ENCODE assay signal across 9 cellular contexts in the genomic region with DNA sequence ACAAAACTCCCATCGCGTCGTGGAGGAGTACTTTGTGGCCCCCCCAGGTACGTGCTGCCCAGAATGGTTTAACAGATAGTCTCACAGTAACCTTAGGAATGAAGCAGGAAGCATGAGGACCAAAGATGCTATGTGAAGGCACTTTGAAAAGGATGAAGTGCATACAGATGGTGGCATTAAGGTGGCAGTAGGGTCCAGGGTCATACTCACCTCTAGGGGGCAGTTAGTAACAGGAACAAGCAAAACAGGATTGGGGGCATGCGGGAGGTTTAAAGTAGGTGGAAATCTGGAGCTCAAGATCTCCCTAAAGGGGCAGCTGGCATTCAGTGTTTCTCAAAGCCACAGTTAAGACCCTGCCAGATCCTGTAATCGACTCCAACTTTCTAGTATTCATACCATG. TPM values are rescaled to one million over a fixed set of nuclear protein-coding genes. Genes with fewer than 3 reads are reported as not detected.
DNase-seq lines count a peak whose midpoint lies in the region; ATAC-seq, FAIRE-seq and TF ChIP-seq lines count a peak whose summit lies in the region.
"Had no signal": no experiment of that assay in that cellular context is flagged by ENCODE, and none has a peak within 500 bp of the region (broad histone marks: within the 10 kb centered on the region; RNA-seq: fewer than 3 reads in every experiment).

No MANE protein-coding gene starts in this region.

- no peak for DNase-seq in D721Med (ENCODE audit: insufficient read length, low spot score)
- DNase-seq in HEK293T (ENCODE audit: extremely low spot score) = peak; percentile 27
- no peak for DNase-seq in activated naive CD8-positive, alpha-beta T cell treated with anti-CD3 and anti-CD28 coated beads, Interleukin-2, amount 50 U/mL, for 24 hours
- no peak for DNase-seq in mesothelial cell of epicardium (ENCODE audit: low spot score in 2 of 2, unreplicated experiment in 2 of 2)
- no peak for DNase-seq in pons (ENCODE audit: low spot score)
- no peak for DNase-seq in NCI-H1417 treated with DMSO at 0.1 percent for 48 hours (lab: John Stamatoyannopoulos, UW)
- DNase-seq in activated CD4-positive, alpha-beta T cell treated with anti-CD3 and anti-CD28 coated beads for 1 hour = no peak
- DNase-seq in T-cell = no peak
- DNase-seq: NCI-H2029 treated with DMSO at 0.1 percent for 48 hours had no signal

- FAIRE-seq in D721Med (lab: Jason Lieb, UNC) = no peak

- no peaks in the 10 kb centered on the region for H3K9me3 Mint-ChIP-seq in activated naive CD8-positive, alpha-beta T cell treated with anti-CD3 and anti-CD28 coated beads, Interleukin-2, amount 50 U/mL, for 24 hours
- no peaks in the 10 kb centered on the region for H3K9me3 Mint-ChIP-seq in mesothelial cell of epicardium
- no peaks in the 10 kb centered on the region for H3K9me3 Mint-ChIP-seq in T-cell

- H3K4me3 Mint-ChIP-seq in activated naive CD8-positive, alpha-beta T cell treated with anti-CD3 and anti-CD28 coated beads, Interleukin-2, amount 50 U/mL, for 24 hours = no peak overlapping the region
- no peak overlapping the region for H3K4me3 Mint-ChIP-seq in mesothelial cell of epicardium
- no peak overlapping the region for H3K4me3 Mint-ChIP-seq in T-cell

- POLR2A ChIA-PET in HEK293T (lab: Yijun Ruan, JAX) (interaction anchor here (1.3 to 2.2 kb wide), 2 partner anchors 11 to 34 kb away, joined by 3 to 6 read pairs; no protein-coding TSS in a partner anchor), T-cell (lab: Charles Lee) (no interaction called here)

- no peaks in the 10 kb centered on the region for H3K4me1 Mint-ChIP-seq in activated naive CD8-positive, alpha-beta T cell treated with anti-CD3 and anti-CD28 coated beads, Interleukin-2, amount 50 U/mL, for 24 hours
- no peaks in the 10 kb centered on the region for H3K4me1 Mint-ChIP-seq in mesothelial cell of epicardium
- H3K4me1 Mint-ChIP-seq in T-cell = peaks cover 0 to 7% (median 1%) of the 10 kb centered on the region in 3 donors

- H3K36me3 Mint-ChIP-seq in activated naive CD8-positive, alpha-beta T cell treated with anti-CD3 and anti-CD28 coated beads, Interleukin-2, amount 50 U/mL, for 24 hours (ENCODE audit: low read depth) = peaks cover 51% of the 10 kb centered on the region
- peaks cover 32% of the 10 kb centered on the region for H3K36me3 Mint-ChIP-seq in mesothelial cell of epicardium
- peaks cover 34% of the 10 kb centered on the region for H3K36me3 Mint-ChIP-seq in T-cell

- peak overlapping the region; percentile 13 for H3K27ac Mint-ChIP-seq in activated naive CD8-positive, alpha-beta T cell treated with anti-CD3 and anti-CD28 coated beads, Interleukin-2, amount 50 U/mL, for 24 hours
- H3K27ac Mint-ChIP-seq in mesothelial cell of epicardium (peak overlapping the region; percentile 4), T-cell (no peak overlapping the region)

- H3K27me3 Mint-ChIP-seq in activated naive CD8-positive, alpha-beta T cell treated with anti-CD3 and anti-CD28 coated beads, Interleukin-2, amount 50 U/mL, for 24 hours = no peaks in the 10 kb centered on the region
- H3K27me3 Mint-ChIP-seq in mesothelial cell of epicardium (ENCODE audit: low read depth) (no peaks in the 10 kb centered on the region), T-cell (no peaks in the 10 kb centered on the region)

- no peak for ATAC-seq in activated naive CD8-positive, alpha-beta T cell treated with anti-CD3 and anti-CD28 coated beads, Interleukin-2, amount 50 U/mL, for 24 hours
- ATAC-seq in T-cell (replicated peaks in 1 of 4) = no peak

- CTCF ChIA-PET in HEK293T (lab: Yijun Ruan, JAX) (interaction anchor here (0.6 to 2.1 kb wide), 7 partner anchors 9 to 39 kb away, joined by 3 to 7 read pairs (median 4); a partner anchor contains a TSS), T-cell (lab: Charles Lee) (no interaction called here)

- peak; percentile 36 for TF ChIP-seq CTCF in D721Med (IDR thresholded peaks at IDR 0.05; ENCODE audit: insufficient read depth, missing control alignments)
- no peak for TF ChIP-seq CTCF in mesothelial cell of epicardium (IDR thresholded peaks at IDR 0.05; ENCODE audit: unreplicated experiment)

TF ChIP-seq in HEK293T, 16 proteins besides CTCF, POLR2A, EP300 and RAD21:
- TF ChIP-seq TARDBP (IDR thresholded peaks at IDR 0.05) (no peak), HDGF (IDR thresholded peaks at IDR 0.05; ENCODE audit: borderline replicate concordance) (no peak), ELF4 (IDR thresholded peaks at IDR 0.05) (no peak), BHLHE40 (IDR thresholded peaks at IDR 0.05; ENCODE audit: borderline replicate concordance) (no peak), SUZ12 (IDR thresholded peaks at IDR 0.05) (no peak)

RNA-seq across cellular contexts. Expression of a gene that starts 10.9 kb away (rescaled TPM):
- 27.5 to 30.8 TPM (median 29.7 TPM) in 3 replicates for total RNA-seq in mesothelial cell of epicardium
- total RNA-seq in T-cell = 10 to 100 TPM; 15.9 to 47.2 (median 30.3) TPM

RNA-seq across cellular contexts. Expression of a gene that starts 10.9 kb away (rescaled TPM):
- total RNA-seq in mesothelial cell of epicardium = 22.3 to 25.3 TPM (median 23.5 TPM) in 3 replicates
- total RNA-seq in T-cell = 10 to 100 TPM; 15.9 to 24.0 (median 21.5) TPM

RNA-seq across cellular contexts. Expression of a gene that starts 12.4 kb away (rescaled TPM):
- total RNA-seq in mesothelial cell of epicardium = 197 to 203 TPM (median 199 TPM) in 3 replicates
- total RNA-seq in T-cell = 100 to 1,000 TPM; 134 to 149 (median 135) TPM

RNA-seq across cellular contexts. Expression of a gene that starts 19.2 kb away (rescaled TPM):
- 229 to 242 TPM (median 230 TPM) in 3 replicates for total RNA-seq in mesothelial cell of epicardium
- 100 to 1,000 TPM; 128 to 171 (median 163) TPM for total RNA-seq in T-cell

RNA-seq across cellular contexts. Expression of a gene that starts 38.8 kb away (rescaled TPM):
- 249 to 260 TPM (median 258 TPM) in 3 replicates for total RNA-seq in mesothelial cell of epicardium
- total RNA-seq in T-cell = 10 to 100 TPM; 47.2 to 90.1 (median 75.5) TPM

Comparison
In these comparisons a context has a peak if more than half of its experiments do, and no peak if none do; other contexts are left out.
1. H3K27ac Mint-ChIP-seq: peak in activated naive CD8-positive, alpha-beta T cell treated with anti-CD3 and anti-CD28 coated beads, Interleukin-2, amount 50 U/mL, for 24 hours (single experiment) and mesothelial cell of epicardium (single experiment); none in T-cell (0 of 2).